11 cellular contexts compared by ENCODE assay signal in the genomic region with DNA sequence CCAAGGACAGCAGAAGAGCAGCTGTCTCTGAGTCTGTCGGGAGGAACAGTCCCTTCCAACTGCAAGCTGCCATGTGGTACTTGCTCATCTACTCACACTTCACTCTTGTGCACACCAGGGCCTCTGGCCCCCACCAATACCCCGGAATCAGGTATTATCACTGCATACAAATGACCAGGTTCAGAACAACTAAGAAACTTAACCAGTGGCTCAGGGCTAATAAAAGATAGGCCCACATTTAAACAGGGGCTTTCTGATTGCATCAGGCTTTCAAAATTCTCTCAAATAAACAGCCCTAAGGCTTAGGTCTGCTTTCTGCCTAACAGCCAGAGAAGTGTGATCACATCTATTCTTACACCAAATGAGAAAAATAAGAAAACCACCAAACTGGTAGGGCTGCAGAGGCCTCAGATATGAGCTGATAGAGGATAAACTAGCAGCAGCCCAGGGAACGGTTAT. TPM values are rescaled to one million over a fixed set of nuclear protein-coding genes. Genes with fewer than 3 reads are reported as not detected.
A peak's percentile ranks its signal among the peaks of the same experiment; 100 is the strongest.
DNase-seq lines count a peak whose midpoint lies in the region; ATAC-seq, FAIRE-seq and TF ChIP-seq lines count a peak whose summit lies in the region.
"Had no signal": no experiment of that assay in that cellular context is flagged by ENCODE, and none has a peak within 500 bp of the region (broad histone marks: within the 10 kb centered on the region; RNA-seq: fewer than 3 reads in every experiment).

No MANE protein-coding gene starts in this region.

- no peaks in the 10 kb centered on the region for H3K9me3 Mint-ChIP-seq in activated CD8-positive, alpha-beta memory T cell treated with anti-CD3 and anti-CD28 coated beads, Interleukin-2, amount 10 ng/mL, durations not matched to agents 7 days and 5 days (ENCODE audit: low read depth)
- H3K9me3 Mint-ChIP-seq in central memory CD8-positive, alpha-beta T cell: no peaks in the 10 kb centered on the region
- no peaks in the 10 kb centered on the region for H3K9me3 Mint-ChIP-seq in stimulated activated naive B cell treated with anti-CD40 and anti-IgM and Interleukin-4, amounts not matched to agents 10 μg/mL and 1 μg/mL and 100 μg/mL, for 72 hours

- H4K91ac ChIP-seq in neuronal stem cell (ENCODE audit: low read depth, low read length, poor library complexity): no peak overlapping the region

- H3K27ac ChIP-seq in neuronal stem cell (replicated peaks; ENCODE audit: low read length): no peak overlapping the region
- peak overlapping the region in 1 of 3 donors; percentile 5 for H3K27ac ChIP-seq in thyroid gland

- H3K4me1 Mint-ChIP-seq in activated CD8-positive, alpha-beta memory T cell treated with anti-CD3 and anti-CD28 coated beads, Interleukin-2, amount 10 ng/mL, durations not matched to agents 7 days and 5 days: peaks cover 90% of the 10 kb centered on the region
- peaks cover 88% of the 10 kb centered on the region for H3K4me1 Mint-ChIP-seq in central memory CD8-positive, alpha-beta T cell
- H3K4me1 Mint-ChIP-seq in stimulated activated naive B cell treated with anti-CD40 and anti-IgM and Interleukin-4, amounts not matched to agents 10 μg/mL and 1 μg/mL and 100 μg/mL, for 72 hours: peaks cover 79 to 95% of the 10 kb centered on the region in 2 donors

- no peak overlapping the region for H3K4me3 ChIP-seq in neuronal stem cell (ENCODE audit: low read length in 2 of 2)
- H3K4me3 ChIP-seq in thyroid gland (replicated peaks in 1 of 3): no peak overlapping the region
- H3K4me3 ChIP-seq: right lobe of liver had no signal

- CTCF ChIA-PET in activated CD8-positive, alpha-beta memory T cell treated with anti-CD3 and anti-CD28 coated beads, Interleukin-2, amount 10 ng/mL, durations not matched to agents 7 days and 5 days (lab: Charles Lee): interaction anchor here (0.5 to 1.2 kb wide), 2 partner anchors 11 to 412 kb away, joined by 3 to 9 read pairs; no protein-coding TSS in a partner anchor

- H3K9ac ChIP-seq in neuronal stem cell (ENCODE audit: low read depth, low read length, poor library complexity): no peak overlapping the region

- H2BK120ac ChIP-seq in neuronal stem cell (ENCODE audit: low read depth, low read length): no peak overlapping the region

- peaks cover 8% of the 10 kb centered on the region for H3K36me3 Mint-ChIP-seq in activated CD8-positive, alpha-beta memory T cell treated with anti-CD3 and anti-CD28 coated beads, Interleukin-2, amount 10 ng/mL, durations not matched to agents 7 days and 5 days
- H3K36me3 Mint-ChIP-seq in central memory CD8-positive, alpha-beta T cell (ENCODE audit: insufficient read depth): peaks cover 12% of the 10 kb centered on the region
- H3K36me3 Mint-ChIP-seq in stimulated activated naive B cell treated with anti-CD40 and anti-IgM and Interleukin-4, amounts not matched to agents 10 μg/mL and 1 μg/mL and 100 μg/mL, for 72 hours: peaks cover 44 to 67% of the 10 kb centered on the region in 2 donors

- H3K23ac ChIP-seq in neuronal stem cell (ENCODE audit: low read depth, low read length, poor library complexity): no peak overlapping the region

- H3K14ac ChIP-seq in neuronal stem cell (ENCODE audit: low read length): no peak overlapping the region

- H3K4me2 ChIP-seq in neuronal stem cell (ENCODE audit: insufficient read depth, low read length, poor library complexity, severe bottlenecking): no peak overlapping the region

- peak; percentile 29 for ATAC-seq in activated CD8-positive, alpha-beta memory T cell treated with anti-CD3 and anti-CD28 coated beads, Interleukin-2, amount 10 ng/mL, durations not matched to agents 7 days and 5 days
- peak; percentile 51 for ATAC-seq in central memory CD8-positive, alpha-beta T cell (replicated peaks; ENCODE audit: extremely low read depth, poor library complexity, severe bottlenecking)
- no peak for ATAC-seq in stimulated activated naive B cell treated with anti-CD40 and anti-IgM and Interleukin-4, amounts not matched to agents 10 μg/mL and 1 μg/mL and 100 μg/mL, for 72 hours (replicated peaks)
- ATAC-seq: right lobe of liver had no signal

- peak overlapping the region; percentile 92 for H3K27ac Mint-ChIP-seq in activated CD8-positive, alpha-beta memory T cell treated with anti-CD3 and anti-CD28 coated beads, Interleukin-2, amount 10 ng/mL, durations not matched to agents 7 days and 5 days
- peak overlapping the region; percentile 94 for H3K27ac Mint-ChIP-seq in central memory CD8-positive, alpha-beta T cell (ENCODE audit: low read depth)
- H3K27ac Mint-ChIP-seq in stimulated activated naive B cell treated with anti-CD40 and anti-IgM and Interleukin-4, amounts not matched to agents 10 μg/mL and 1 μg/mL and 100 μg/mL, for 72 hours: peak overlapping the region; percentile 95

- no peak for TF ChIP-seq POLR2A in thyroid gland (IDR thresholded peaks at IDR 0.05)

- H3K18ac ChIP-seq in neuronal stem cell (ENCODE audit: low read length): no peak overlapping the region

- H3K9me3 ChIP-seq in neuronal stem cell (replicated peaks in 1 of 2; ENCODE audit: control insufficient read depth in 2 of 2, insufficient read depth in 1 of 2, low read depth in 1 of 2, low read length in 2 of 2) (no peaks in the 10 kb centered on the region), thyroid gland (no peaks in the 10 kb centered on the region)
- H3K9me3 ChIP-seq: right lobe of liver had no signal

- H3K4me1 ChIP-seq in neuronal stem cell (ENCODE audit: control insufficient read depth in 2 of 2, insufficient read depth in 1 of 2, low read depth in 1 of 2, low read length in 2 of 2) (peaks cover 7 to 19% of the 10 kb centered on the region in 2 donors), thyroid gland (peaks cover 31 to 74% of the 10 kb centered on the region in 2 donors)

- TF ChIP-seq CTCF in thyroid gland (IDR thresholded peaks at IDR 0.05): no peak

- H3K4me3 Mint-ChIP-seq in activated CD8-positive, alpha-beta memory T cell treated with anti-CD3 and anti-CD28 coated beads, Interleukin-2, amount 10 ng/mL, durations not matched to agents 7 days and 5 days: no peak overlapping the region
- H3K4me3 Mint-ChIP-seq in central memory CD8-positive, alpha-beta T cell: peak overlapping the region; percentile 51
- H3K4me3 Mint-ChIP-seq in stimulated activated naive B cell treated with anti-CD40 and anti-IgM and Interleukin-4, amounts not matched to agents 10 μg/mL and 1 μg/mL and 100 μg/mL, for 72 hours: peak overlapping the region; percentile 47 to 64

- no peak for DNase-seq in activated CD8-positive, alpha-beta memory T cell treated with anti-CD3 and anti-CD28 coated beads, Interleukin-2, amount 10 ng/mL, durations not matched to agents 7 days and 5 days
- no peak for DNase-seq in activated CD8-positive, alpha-beta memory T cell treated with anti-CD3 and anti-CD28 coated beads for 24 hours
- DNase-seq in MV-4-11 (lab: John Stamatoyannopoulos, UW): peak; percentile 10
- DNase-seq in central memory CD8-positive, alpha-beta T cell (ENCODE audit: low spot score in 2 of 2): peak in 1 of 2 donors; percentile 23
- no peak for DNase-seq in stimulated activated naive B cell treated with anti-CD40 and anti-IgM and Interleukin-4, amounts not matched to agents 10 μg/mL and 1 μg/mL and 100 μg/mL, for 72 hours
- DNase-seq in neuronal stem cell (ENCODE audit: low spot score): no peak
- DNase-seq in thyroid gland: no peak
- DNase-seq in GM19239 (ENCODE audit: insufficient read length, low spot score): no peak
- DNase-seq: activated CD4-positive, alpha-beta T cell treated with anti-CD3 and anti-CD28 coated beads for 1 hour; NCI-H2107; right lobe of liver had no signal

- no peak overlapping the region for H2AFZ ChIP-seq in neuronal stem cell (ENCODE audit: low read length)

- no peak overlapping the region for H4K8ac ChIP-seq in neuronal stem cell (ENCODE audit: low read depth, low read length)

- no peaks in the 10 kb centered on the region for H3K27me3 ChIP-seq in neuronal stem cell (ENCODE audit: control insufficient read depth in 3 of 3, insufficient read depth in 3 of 3, low read depth in 1 of 3, low read length in 3 of 3)
- no peaks in the 10 kb centered on the region for H3K27me3 ChIP-seq in thyroid gland
- H3K27me3 ChIP-seq: right lobe of liver had no signal

- peaks cover 3% of the 10 kb centered on the region for H3K79me1 ChIP-seq in neuronal stem cell (ENCODE audit: low read depth, low read length)

- no peak overlapping the region for H2BK15ac ChIP-seq in neuronal stem cell (ENCODE audit: low read length)

- intact Hi-C loops in thyroid gland (cut with DNase I): no loop called here

- H2BK5ac ChIP-seq in neuronal stem cell (ENCODE audit: low read length): no peak overlapping the region

- H3K36me3 ChIP-seq in neuronal stem cell (replicated peaks in 1 of 2; ENCODE audit: control insufficient read depth in 2 of 2, insufficient read depth in 2 of 2, low read length in 2 of 2) (peaks cover 0 to 14% of the 10 kb centered on the region in 2 donors), thyroid gland (no peaks in the 10 kb centered on the region)
- H3K36me3 ChIP-seq: right lobe of liver had no signal

- no peak overlapping the region for H3K4ac ChIP-seq in neuronal stem cell (ENCODE audit: low read length)

- WGBS in neuronal stem cell (ENCODE audit: extremely low coverage in 2 of 2, insufficient read length in 2 of 2, insufficient replicate concordance in 1 of 2), 2 donors: no CpG with 5 or more reads among the region's 3 CpGs
- 75 to 84% methylated on average over 3 of the region's 3 CpGs for WGBS in thyroid gland, 2 donors

- no peak overlapping the region for H2BK12ac ChIP-seq in neuronal stem cell (ENCODE audit: low read length)

- H2AK5ac ChIP-seq in neuronal stem cell (ENCODE audit: low read depth, low read length): no peak overlapping the region

- H3K27me3 Mint-ChIP-seq in activated CD8-positive, alpha-beta memory T cell treated with anti-CD3 and anti-CD28 coated beads, Interleukin-2, amount 10 ng/mL, durations not matched to agents 7 days and 5 days: no peaks in the 10 kb centered on the region
- H3K27me3 Mint-ChIP-seq in central memory CD8-positive, alpha-beta T cell: no peaks in the 10 kb centered on the region
- H3K27me3 Mint-ChIP-seq in stimulated activated naive B cell treated with anti-CD40 and anti-IgM and Interleukin-4, amounts not matched to agents 10 μg/mL and 1 μg/mL and 100 μg/mL, for 72 hours: no peaks in the 10 kb centered on the region

- no peak for FAIRE-seq in GM19239 (lab: Jason Lieb, UNC)

RNA-seq across cellular contexts. Expression of gene CCDC12, which starts 20.7 kb away (rescaled TPM):
- 10 to 100 TPM; 65.9 to 72.7 TPM for total RNA-seq in activated CD8-positive, alpha-beta memory T cell treated with anti-CD3 and anti-CD28 coated beads, Interleukin-2, amount 10 ng/mL, durations not matched to agents 7 days and 5 days
- 56.1 TPM for polyA plus RNA-seq in neuronal stem cell (2013, experiment 1 of 2)
- polyA plus RNA-seq in neuronal stem cell (2013, experiment 2 of 2): 55.5 TPM
- total RNA-seq in thyroid gland: 10 to 100 TPM; 43.2 to 60.6 (median 51.8) TPM

RNA-seq across cellular contexts. Expression of gene NBEAL2, which starts 23.6 kb away (rescaled TPM):
- total RNA-seq in activated CD8-positive, alpha-beta memory T cell treated with anti-CD3 and anti-CD28 coated beads, Interleukin-2, amount 10 ng/mL, durations not matched to agents 7 days and 5 days: 100 to 1,000 TPM; 164 to 262 TPM
- 5.9 TPM for polyA plus RNA-seq in neuronal stem cell (2013, experiment 1 of 2)
- polyA plus RNA-seq in neuronal stem cell (2013, experiment 2 of 2): 6.2 TPM
- total RNA-seq in thyroid gland: 10 to 100 TPM; 19.4 to 38.6 (median 27.5) TPM

Comparison
In these comparisons a context has a peak if more than half of its experiments do, and no peak if none do; other contexts are left out.
1. ATAC-seq: peak in activated CD8-positive, alpha-beta memory T cell treated with anti-CD3 and anti-CD28 coated beads, Interleukin-2, amount 10 ng/mL, durations not matched to agents 7 days and 5 days (single experiment) and central memory CD8-positive, alpha-beta T cell (single experiment); none in stimulated activated naive B cell treated with anti-CD40 and anti-IgM and Interleukin-4, amounts not matched to agents 10 μg/mL and 1 μg/mL and 100 μg/mL, for 72 hours (0 of 2).
2. RNA of gene NBEAL2, which starts 23.6 kb away (total RNA-seq): 164 to 262 TPM in activated CD8-positive, alpha-beta memory T cell treated with anti-CD3 and anti-CD28 coated beads, Interleukin-2, amount 10 ng/mL, durations not matched to agents 7 days and 5 days; 19.4 to 38.6 TPM in thyroid gland; every median in the first group is over 4 times any median in the second.
3. Peak in every context shown above with its lines, with median percentiles within 50 percentile points of each other: H3K27ac Mint-ChIP-seq.